In genomic region chr14:104709387-104710019, GRCh38 we compare ENCODE assay signal across 18 cellular contexts.
"Had no signal": no experiment of that assay in that cellular context is flagged by ENCODE, and none has a peak within 500 bp of the region (broad histone marks: within the 10 kb centered on the region; RNA-seq: fewer than 3 reads in every experiment).

No MANE protein-coding gene starts in this region.

- H3K27ac Mint-ChIP-seq: activated B cell treated with CpG ODN at 0.5 μM for 24 hours; activated CD4-positive, alpha-beta T cell treated with anti-CD3 and anti-CD28 coated beads for 36 hours; activated naive CD4-positive, alpha-beta T cell treated with anti-CD3 and anti-CD28 coated beads, Interleukin-2, amount 50 U/mL, for 72 hours; activated T-cell treated with anti-CD3 and anti-CD28 coated beads, Interleukin-2, amount 50 U/mL, for 24 hours; activated T-helper 17 cell treated with anti-CD3 and anti-CD28 coated beads, Interleukin-2, amount 50 U/mL, for 72 hours; mesothelial cell of epicardium had no signal

- H3K4me3 Mint-ChIP-seq: activated B cell treated with CpG ODN at 0.5 μM for 24 hours; activated CD4-positive, alpha-beta T cell treated with anti-CD3 and anti-CD28 coated beads for 36 hours; activated T-cell treated with anti-CD3 and anti-CD28 coated beads, Interleukin-2, amount 50 U/mL, for 24 hours; activated T-helper 17 cell treated with anti-CD3 and anti-CD28 coated beads, Interleukin-2, amount 50 U/mL, for 72 hours; endodermal cell; mesothelial cell of epicardium; naive thymus-derived CD8-positive, alpha-beta T cell; neural progenitor cell; T-cell had no signal

- H3K36me3 Mint-ChIP-seq: activated naive CD4-positive, alpha-beta T cell treated with anti-CD3 and anti-CD28 coated beads, Interleukin-2, amount 50 U/mL, for 72 hours had no signal

- H3K9me3 ChIP-seq: breast epithelium, heart right ventricle, uterus had no signal

- H3K36me3 ChIP-seq: breast epithelium, neural progenitor cell, uterus had no signal

- H3K4me1 ChIP-seq: breast epithelium, uterus had no signal

- H3K9me3 Mint-ChIP-seq: activated B cell treated with CpG ODN at 0.5 μM for 24 hours; activated naive CD4-positive, alpha-beta T cell treated with anti-CD3 and anti-CD28 coated beads, Interleukin-2, amount 50 U/mL, for 72 hours; activated T-cell treated with anti-CD3 and anti-CD28 coated beads, Interleukin-2, amount 50 U/mL, for 24 hours; activated T-helper 17 cell treated with anti-CD3 and anti-CD28 coated beads, Interleukin-2, amount 50 U/mL, for 72 hours; mesothelial cell of epicardium; naive thymus-derived CD8-positive, alpha-beta T cell; neural progenitor cell; T-cell had no signal

- H3K27me3 Mint-ChIP-seq: activated B cell treated with CpG ODN at 0.5 μM for 24 hours; activated CD4-positive, alpha-beta T cell treated with anti-CD3 and anti-CD28 coated beads for 36 hours; activated T-cell treated with anti-CD3 and anti-CD28 coated beads, Interleukin-2, amount 50 U/mL, for 24 hours; activated T-helper 17 cell treated with anti-CD3 and anti-CD28 coated beads, Interleukin-2, amount 50 U/mL, for 72 hours; naive thymus-derived CD8-positive, alpha-beta T cell; T-cell had no signal

- DNase-seq: activated CD4-positive, alpha-beta T cell treated with anti-CD3 and anti-CD28 coated beads for 36 hours; stimulated activated naive CD8-positive, alpha-beta T cell treated with anti-CD3 and anti-CD28 coated beads, Interleukin-15, Interleukin-2, amounts not matched to agents 100 U/mL and 50 U/mL, for 24 hours; T-helper 9 cell; trophoblast cell had no signal

- H3K27ac ChIP-seq: breast epithelium, neural progenitor cell, uterus had no signal

- H3K27me3 ChIP-seq: breast epithelium, heart right ventricle, neural progenitor cell, uterus had no signal

- H3K4me1 Mint-ChIP-seq: activated T-helper 17 cell treated with anti-CD3 and anti-CD28 coated beads, Interleukin-2, amount 50 U/mL, for 72 hours; endodermal cell had no signal

- H3K4me3 ChIP-seq: breast epithelium, coronary artery, heart right ventricle, lung, neural progenitor cell, uterus had no signal
